In genomic region chr1:18271336-18271735, GRCh38 we compare ENCODE assay signal across 8 cellular contexts.
"Had no signal": no experiment of that assay in that cellular context is flagged by ENCODE, and none has a peak within 500 bp of the region (broad histone marks: within the 10 kb centered on the region; RNA-seq: fewer than 3 reads in every experiment).

No MANE protein-coding gene starts in this region.

- H3K4me3 ChIP-seq: GM12878 had no signal

- DNase-seq: GDM1, GF-D8 had no signal

- FAIRE-seq: G401.6, GM12878, GM12891, GM12892, GM18507, GM19239 had no signal

- ATAC-seq: GM12878 had no signal
